26 cellular contexts compared by ENCODE assay signal in the genomic region with DNA sequence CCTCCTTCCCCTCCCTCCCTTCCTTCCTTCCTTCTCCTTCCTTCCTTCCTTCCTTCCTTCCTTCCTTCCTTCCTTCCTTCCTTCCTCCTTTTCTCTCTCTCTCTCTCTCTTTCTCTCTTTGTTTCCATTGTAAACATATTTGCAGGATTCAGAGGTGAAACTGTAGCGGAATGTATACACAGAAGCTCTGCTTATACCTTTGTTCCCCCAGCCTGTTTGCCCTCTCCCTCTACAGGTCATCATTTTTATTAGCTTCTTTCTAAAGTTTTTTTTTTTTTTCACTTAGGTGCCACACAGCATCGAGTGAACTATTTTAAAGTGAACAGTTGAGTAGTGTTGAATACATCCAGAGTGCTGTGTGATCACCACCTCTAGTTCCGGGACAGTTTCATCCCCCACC.
"Had no signal": no experiment of that assay in that cellular context is flagged by ENCODE, and none has a peak within 500 bp of the region (broad histone marks: within the 10 kb centered on the region; RNA-seq: fewer than 3 reads in every experiment).

No MANE protein-coding gene starts in this region.

- H3K36me3 ChIP-seq: neural progenitor cell, ovary, right lobe of liver, sigmoid colon, stomach, thoracic aorta, thyroid gland, upper lobe of left lung, vagina had no signal

- H3K4me2 ChIP-seq: neural progenitor cell had no signal

- H2AFZ ChIP-seq: neural progenitor cell, parathyroid adenoma had no signal

- H3K79me2 ChIP-seq: parathyroid adenoma had no signal

- H3K9me3 Mint-ChIP-seq: natural killer cell; nephron; stimulated activated effector memory CD8-positive, alpha-beta T cell treated with anti-CD3 and anti-CD28 coated beads, Interleukin-12 subunit alpha, Interleukin-12 subunit beta, amount 100 ng/mL, for 72 hours; stimulated activated naive CD8-positive, alpha-beta T cell treated with anti-CD3 and anti-CD28 coated beads, Interleukin-15, Interleukin-2, amounts not matched to agents 100 ng/mL and 50 ng/mL, for 24 hours had no signal

- H3K4me1 ChIP-seq: neural progenitor cell, parathyroid adenoma, psoas muscle, right lobe of liver, sigmoid colon, stomach, thyroid gland, tibial nerve, upper lobe of left lung, vagina had no signal

- H3K9ac ChIP-seq: neural progenitor cell, parathyroid adenoma had no signal

- H3K27me3 ChIP-seq: neural progenitor cell, ovary, right lobe of liver, sigmoid colon, stomach, thyroid gland, tibial nerve, upper lobe of left lung, vagina had no signal

- H3K4me3 ChIP-seq: neural progenitor cell, ovary, psoas muscle, right lobe of liver, sigmoid colon, stomach, thoracic aorta, thyroid gland, tibial nerve, upper lobe of left lung, vagina had no signal

- H3K9me3 ChIP-seq: ovary, psoas muscle, right lobe of liver, sigmoid colon, stomach, thoracic aorta, thyroid gland, upper lobe of left lung, vagina had no signal

- H3K36me3 Mint-ChIP-seq: natural killer cell; stimulated activated effector memory CD8-positive, alpha-beta T cell treated with anti-CD3 and anti-CD28 coated beads, Interleukin-12 subunit alpha, Interleukin-12 subunit beta, amount 100 ng/mL, for 72 hours had no signal

- DNase-seq: naive thymus-derived CD4-positive, alpha-beta T cell; natural killer cell; occipital lobe; ovary; posterior cingulate gyrus; psoas muscle; right cardiac atrium; right lobe of liver; sigmoid colon; stimulated activated CD4-positive, alpha-beta T cell treated with anti-CD3 and anti-CD28 coated beads, Interleukin-15, amount 100 ng/mL, for 24 hours; stimulated activated CD4-positive, alpha-beta T cell treated with anti-CD3 and anti-CD28 coated beads, Interleukin-2, amount 100 ng/mL, for 24 hours; stimulated activated CD4-positive, alpha-beta T cell treated with anti-CD3 and anti-CD28 coated beads, Interleukin-2, amount 100 ng/mL, for 48 hours; stimulated activated CD4-positive, alpha-beta T cell treated with anti-CD3 and anti-CD28 coated beads, Interleukin-4, amount 100 ng/mL, for 24 hours; stimulated activated naive B cell treated with anti-CD40 and anti-IgM and Interleukin-4, amounts not matched to agents 10 μg/mL and 1 μg/mL and 100 μg/mL, for 72 hours; stimulated activated naive CD4-positive, alpha-beta T cell treated with Interleukin-2 at 50 U/mL for 16 hours; stomach; thyroid gland; upper lobe of left lung had no signal

- H3K27ac Mint-ChIP-seq: natural killer cell; nephron; neural progenitor cell; stimulated activated effector memory CD8-positive, alpha-beta T cell treated with anti-CD3 and anti-CD28 coated beads, Interleukin-12 subunit alpha, Interleukin-12 subunit beta, amount 100 ng/mL, for 72 hours; stimulated activated naive B cell treated with anti-CD40 and anti-IgM and Interleukin-4, amounts not matched to agents 10 μg/mL and 1 μg/mL and 100 μg/mL, for 72 hours; stimulated activated naive CD8-positive, alpha-beta T cell treated with anti-CD3 and anti-CD28 coated beads, Interleukin-15, Interleukin-2, amounts not matched to agents 100 ng/mL and 50 ng/mL, for 24 hours had no signal

- H3K4me1 Mint-ChIP-seq: natural killer cell; nephron; stimulated activated effector memory CD8-positive, alpha-beta T cell treated with anti-CD3 and anti-CD28 coated beads, Interleukin-12 subunit alpha, Interleukin-12 subunit beta, amount 100 ng/mL, for 72 hours had no signal

- H3K27ac ChIP-seq: neural progenitor cell, ovary, parathyroid adenoma, psoas muscle, right lobe of liver, sigmoid colon, stomach, thoracic aorta, thyroid gland, tibial nerve, upper lobe of left lung, vagina had no signal

- H3K4me3 Mint-ChIP-seq: naive thymus-derived CD4-positive, alpha-beta T cell; natural killer cell; nephron; neural progenitor cell; stimulated activated effector memory CD8-positive, alpha-beta T cell treated with anti-CD3 and anti-CD28 coated beads, Interleukin-12 subunit alpha, Interleukin-12 subunit beta, amount 100 ng/mL, for 72 hours; stimulated activated naive B cell treated with anti-CD40 and anti-IgM and Interleukin-4, amounts not matched to agents 10 μg/mL and 1 μg/mL and 100 μg/mL, for 72 hours; stimulated activated naive CD8-positive, alpha-beta T cell treated with anti-CD3 and anti-CD28 coated beads, Interleukin-15, Interleukin-2, amounts not matched to agents 100 ng/mL and 50 ng/mL, for 24 hours had no signal
